Comparison of ENCODE assay signal across 33 cellular contexts in the genomic region with DNA sequence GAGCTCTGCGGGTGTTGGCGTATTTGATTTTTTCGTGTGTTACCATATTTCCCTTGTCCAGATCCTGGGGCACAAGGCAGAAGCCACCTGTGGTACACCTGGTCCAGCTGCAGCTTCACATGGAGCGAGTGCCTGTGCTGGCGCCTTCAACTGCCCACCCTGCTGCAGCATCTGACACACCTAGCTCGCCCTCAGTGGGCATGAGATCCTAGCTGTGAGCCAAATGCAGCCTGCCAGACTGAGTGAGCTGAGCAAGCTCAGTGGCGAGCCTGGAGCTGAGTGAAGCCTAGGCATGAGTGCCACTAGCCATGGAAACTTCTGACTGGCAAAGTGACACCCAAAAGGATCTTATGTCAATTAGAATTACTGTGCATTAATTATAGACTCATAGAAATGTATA.
DNase-seq lines count a peak whose midpoint lies in the region; ATAC-seq and TF ChIP-seq lines count a peak whose summit lies in the region.
"Had no signal": no experiment of that assay in that cellular context is flagged by ENCODE, and none has a peak within 500 bp of the region (broad histone marks: within the 10 kb centered on the region; RNA-seq: fewer than 3 reads in every experiment).

No MANE protein-coding gene starts in this region.

- no peaks in the 10 kb centered on the region for H4K20me1 ChIP-seq in PC-9 (ENCODE audit: insufficient read depth)
- H4K20me1 ChIP-seq: BLaER1; BLaER1 treated with 17β-estradiol and CSF1 and Interleukin-3, amounts not matched to agents 10 nM and 100 nM had no signal

- H3K36me3 ChIP-seq in neuronal stem cell (replicated peaks in 1 of 2; ENCODE audit: control insufficient read depth in 2 of 2, insufficient read depth in 2 of 2, low read length in 2 of 2) = no peaks in the 10 kb centered on the region
- no peaks in the 10 kb centered on the region for H3K36me3 ChIP-seq in trophoblast cell (ENCODE audit: control insufficient read depth in 1 of 2, insufficient read depth in 2 of 2, low read length in 2 of 2)
- no peaks in the 10 kb centered on the region for H3K36me3 ChIP-seq in spleen
- no peaks in the 10 kb centered on the region for H3K36me3 ChIP-seq in PC-9 (ENCODE audit: low read depth)
- H3K36me3 ChIP-seq: BE2C; BLaER1; BLaER1 treated with 17β-estradiol and CSF1 and Interleukin-3, amounts not matched to agents 10 nM and 100 nM had no signal

- no peak for TF ChIP-seq POLR2A in spleen (IDR thresholded peaks at IDR 0.05)

- H3K79me2 ChIP-seq in trophoblast cell (ENCODE audit: control insufficient read depth, insufficient read depth, low read length, poor library complexity) = no peaks in the 10 kb centered on the region
- H3K79me2 ChIP-seq in PC-9 (ENCODE audit: low read depth) = no peaks in the 10 kb centered on the region

- H2BK5ac ChIP-seq in neuronal stem cell (ENCODE audit: low read length) (no peak overlapping the region), trophoblast cell (ENCODE audit: low read depth, low read length, poor library complexity) (no peak overlapping the region)

- H2AK5ac ChIP-seq in neuronal stem cell (ENCODE audit: low read depth, low read length) (no peak overlapping the region), trophoblast cell (ENCODE audit: low read length) (no peak overlapping the region)

- H3K9ac ChIP-seq in neuronal stem cell (ENCODE audit: low read depth, low read length, poor library complexity) (peak overlapping the region; percentile 51), trophoblast cell (ENCODE audit: low read length) (no peak overlapping the region)
- H3K9ac ChIP-seq: BLaER1; BLaER1 treated with 17β-estradiol and CSF1 and Interleukin-3, amounts not matched to agents 10 nM and 100 nM had no signal

- H3K79me1 ChIP-seq in neuronal stem cell (ENCODE audit: low read depth, low read length) (no peaks in the 10 kb centered on the region), trophoblast cell (ENCODE audit: low read length) (peaks cover 4% of the 10 kb centered on the region)

- H3K9me2 ChIP-seq in PC-9 (ENCODE audit: insufficient read depth) = no peaks in the 10 kb centered on the region

- H3K4ac ChIP-seq in neuronal stem cell (ENCODE audit: low read length) = no peak overlapping the region
- no peak overlapping the region for H3K4ac ChIP-seq in trophoblast cell (ENCODE audit: low read depth, low read length)

- CTCF ChIA-PET in PC-9 (lab: Charles Lee) = no interaction called here

- no TSS peak for BruUV-seq in PC-9 (replicated peaks; lab: Mats Ljungman, UMichigan)

- H3K9me3 ChIP-seq in neuronal stem cell (replicated peaks in 1 of 2; ENCODE audit: control insufficient read depth in 2 of 2, insufficient read depth in 1 of 2, low read depth in 1 of 2, low read length in 2 of 2) (no peaks in the 10 kb centered on the region), trophoblast cell (ENCODE audit: insufficient read depth, low read depth, low read length) (no peaks in the 10 kb centered on the region), spleen (peaks cover 0 to 62% (median 51%) of the 10 kb centered on the region in 8 donors), PC-9 (ENCODE audit: insufficient read depth, low read depth) (no peaks in the 10 kb centered on the region)
- H3K9me3 ChIP-seq: A549, BE2C had no signal

- H2BK12ac ChIP-seq in neuronal stem cell (ENCODE audit: low read length) (peak overlapping the region; percentile 12), trophoblast cell (ENCODE audit: low read length) (peak overlapping the region; percentile 1)

- no peak overlapping the region for H4K12ac ChIP-seq in trophoblast cell (ENCODE audit: low read depth, low read length)

- no peak overlapping the region for H3K27ac ChIP-seq in neuronal stem cell (replicated peaks; ENCODE audit: low read length)
- H3K27ac ChIP-seq in trophoblast cell (ENCODE audit: low read depth, low read length) = no peak overlapping the region
- no peak overlapping the region for H3K27ac ChIP-seq in spleen
- H3K27ac ChIP-seq in PC-9 = no peak overlapping the region
- H3K27ac ChIP-seq: 22Rv1; A549; BLaER1; BLaER1 treated with 17β-estradiol and CSF1 and Interleukin-3, amounts not matched to agents 10 nM and 100 nM; C4-2B had no signal

- H4K91ac ChIP-seq in neuronal stem cell (ENCODE audit: low read depth, low read length, poor library complexity) (no peak overlapping the region), trophoblast cell (ENCODE audit: low read depth, low read length) (no peak overlapping the region)

- WGBS in neuronal stem cell (ENCODE audit: extremely low coverage in 2 of 2, insufficient read length in 2 of 2, insufficient replicate concordance in 1 of 2), 2 donors = no CpG with 5 or more reads among the region's 7 CpGs
- WGBS in trophoblast cell (ENCODE audit: extremely low coverage, insufficient coverage, insufficient read length) = no CpG with 5 or more reads among the region's 7 CpGs
- 85 to 93% (median 88%) methylated on average over 7 of the region's 7 CpGs for WGBS in spleen, 5 donors

- H3K18ac ChIP-seq in neuronal stem cell (ENCODE audit: low read length) = peak overlapping the region; percentile 73
- no peak overlapping the region for H3K18ac ChIP-seq in trophoblast cell (ENCODE audit: low read length)

- H3K4me1 ChIP-seq in neuronal stem cell (ENCODE audit: control insufficient read depth in 2 of 2, insufficient read depth in 1 of 2, low read depth in 1 of 2, low read length in 2 of 2) = peaks cover 1 to 5% of the 10 kb centered on the region in 2 donors
- H3K4me1 ChIP-seq in trophoblast cell (ENCODE audit: control insufficient read depth in 1 of 2, insufficient read depth in 2 of 2, low read length in 2 of 2) = peaks cover 2 to 3% of the 10 kb centered on the region in 2 experiments
- H3K4me1 ChIP-seq in spleen = no peaks in the 10 kb centered on the region
- no peaks in the 10 kb centered on the region for H3K4me1 ChIP-seq in PC-9 (replicated peaks; ENCODE audit: insufficient read depth)
- H3K4me1 ChIP-seq: A549; BE2C; BLaER1; BLaER1 treated with 17β-estradiol and CSF1 and Interleukin-3, amounts not matched to agents 10 nM and 100 nM; Caco-2 had no signal

- H3K27me3 ChIP-seq in neuronal stem cell (ENCODE audit: control insufficient read depth in 3 of 3, insufficient read depth in 3 of 3, low read depth in 1 of 3, low read length in 3 of 3) = no peaks in the 10 kb centered on the region
- no peaks in the 10 kb centered on the region for H3K27me3 ChIP-seq in trophoblast cell (ENCODE audit: insufficient read depth, low read length)
- no peaks in the 10 kb centered on the region for H3K27me3 ChIP-seq in spleen (replicated peaks in 1 of 7)
- no peaks in the 10 kb centered on the region for H3K27me3 ChIP-seq in PC-9 (ENCODE audit: insufficient read depth, low read depth)
- H3K27me3 ChIP-seq: BE2C; BLaER1; BLaER1 treated with 17β-estradiol and CSF1 and Interleukin-3, amounts not matched to agents 10 nM and 100 nM had no signal

- no peak overlapping the region for H4K8ac ChIP-seq in neuronal stem cell (ENCODE audit: low read depth, low read length)
- no peak overlapping the region for H4K8ac ChIP-seq in trophoblast cell (ENCODE audit: low read depth, low read length)

- intact Hi-C loops in posterior vena cava (cut with DNase I) (no loop called here), spleen (cut with DNase I; ENCODE audit: low total_unique reads) (no loop called here), PC-9 (cut with micrococcal nuclease; ENCODE audit: unreplicated experiment) (no loop called here)

- no peak overlapping the region for H2BK15ac ChIP-seq in neuronal stem cell (ENCODE audit: low read length)

- no peak for ATAC-seq in GM21723 (IDR thresholded peaks at IDR 0.05; ENCODE audit: unreplicated experiment)
- ATAC-seq: A549; CD8-positive, alpha-beta T cell had no signal

- TF ChIP-seq CTCF in spleen (IDR thresholded peaks at IDR 0.05 in 8 of 11, conservative IDR thresholded peaks at IDR 0.05 in 3 of 11) (no peak), PC-9 (conservative IDR thresholded peaks at IDR 0.05) (no peak)

- H3K14ac ChIP-seq in neuronal stem cell (ENCODE audit: low read length) = no peak overlapping the region
- H3K14ac ChIP-seq in trophoblast cell (ENCODE audit: low read length) = no peak overlapping the region

- H2AFZ ChIP-seq in neuronal stem cell (ENCODE audit: low read length) (no peak overlapping the region), trophoblast cell (ENCODE audit: insufficient read depth, low read length, poor library complexity) (no peak overlapping the region), PC-9 (no peak overlapping the region)

- peak overlapping the region in 1 of 2 donors; percentile 20 for H3K4me3 ChIP-seq in neuronal stem cell (ENCODE audit: low read length in 2 of 2)
- H3K4me3 ChIP-seq in trophoblast cell (ENCODE audit: low read depth, low read length) = no peak overlapping the region
- H3K4me3 ChIP-seq in spleen = no peak overlapping the region
- no peak overlapping the region for H3K4me3 ChIP-seq in PC-9
- H3K4me3 ChIP-seq: A549; BLaER1; BLaER1 treated with 17β-estradiol and CSF1 and Interleukin-3, amounts not matched to agents 10 nM and 100 nM had no signal

- no peak overlapping the region for H3K4me2 ChIP-seq in neuronal stem cell (ENCODE audit: insufficient read depth, low read length, poor library complexity, severe bottlenecking)
- no peak overlapping the region for H3K4me2 ChIP-seq in trophoblast cell (ENCODE audit: low read length)
- no peak overlapping the region for H3K4me2 ChIP-seq in PC-9
- H3K4me2 ChIP-seq: A549; BLaER1; BLaER1 treated with 17β-estradiol and CSF1 and Interleukin-3, amounts not matched to agents 10 nM and 100 nM had no signal

- DNase-seq in neuronal stem cell (ENCODE audit: low spot score) (no peak), trophoblast cell (no peak), posterior vena cava (ENCODE audit: low spot score) (peak; percentile 49), spleen (peak; percentile 42), SK-N-DZ (ENCODE audit: low spot score) (no peak), PC-9 (no peak), AG20443 (ENCODE audit: low spot score) (no peak)
- DNase-seq: 8988T; ACHN; AML-193; BE2C; C1 segment of cervical spinal cord; Caco-2; Calu3; CD4-positive, alpha-beta memory T cell; CD4-positive, alpha-beta T cell; CD4-positive, CD25-positive, alpha-beta regulatory T cell; CD8-positive, alpha-beta memory T cell; CD8-positive, alpha-beta T cell; COR-L47; DMS 273 treated with DMSO at 0.1 percent for 48 hours; DMS153; DMS53; DMS79; DMS79 treated with DMSO at 0.1 percent for 48 hours; DND-41; EL had no signal

- H3K23ac ChIP-seq in neuronal stem cell (ENCODE audit: low read depth, low read length, poor library complexity) (no peak overlapping the region), trophoblast cell (ENCODE audit: low read length) (no peak overlapping the region)

- peak overlapping the region; percentile 52 for H2BK120ac ChIP-seq in neuronal stem cell (ENCODE audit: low read depth, low read length)
- no peak overlapping the region for H2BK120ac ChIP-seq in trophoblast cell (ENCODE audit: insufficient read depth, low read length, poor library complexity)

- POLR2A ChIA-PET in PC-9 (lab: Charles Lee; ENCODE audit: unreplicated experiment) = no interaction called here

- no peaks in the 10 kb centered on the region for H3F3A ChIP-seq in PC-9 (ENCODE audit: insufficient read depth, low read depth)

Comparison
In these comparisons a context has a peak if more than half of its experiments do, and no peak if none do; other contexts are left out.
1. DNase-seq: peak in posterior vena cava (single experiment) and spleen (single experiment); none in neuronal stem cell (single experiment), trophoblast cell (0 of 2), SK-N-DZ (single experiment), PC-9 (0 of 2) and AG20443 (single experiment).